Comparison of ENCODE assay signal across 24 cellular contexts in genomic region chr12:42459336-42459847, GRCh38.
DNase-seq lines count a peak whose midpoint lies in the region; ATAC-seq, FAIRE-seq and TF ChIP-seq lines count a peak whose summit lies in the region.
"Had no signal": no experiment of that assay in that cellular context is flagged by ENCODE, and none has a peak within 500 bp of the region (broad histone marks: within the 10 kb centered on the region; RNA-seq: fewer than 3 reads in every experiment).

No MANE protein-coding gene starts in this region.

- peak; percentile 76 for ATAC-seq in WTC11

- no peak for TF ChIP-seq POLR2A in esophagus muscularis mucosa (IDR thresholded peaks at IDR 0.05; ENCODE audit: low read depth)

- H3K4me1 Mint-ChIP-seq in WTC11, result peaks cover 48% of the 10 kb centered on the region
- no peaks in the 10 kb centered on the region for H3K4me1 Mint-ChIP-seq in mesothelial cell of epicardium
- no peaks in the 10 kb centered on the region for H3K4me1 Mint-ChIP-seq in CD8-positive, alpha-beta memory T cell
- H3K4me1 Mint-ChIP-seq: CD4-positive, CD25-positive, alpha-beta regulatory T cell had no signal

- H3K27me3 ChIP-seq in cardiac muscle cell, result no peaks in the 10 kb centered on the region
- H3K27me3 ChIP-seq in left ventricle myocardium inferior (ENCODE audit: low read depth), result no peaks in the 10 kb centered on the region
- no peaks in the 10 kb centered on the region for H3K27me3 ChIP-seq in esophagus muscularis mucosa
- H3K27me3 ChIP-seq in CD8-positive, alpha-beta memory T cell (ENCODE audit: insufficient read depth, low read length, poor library complexity, severe bottlenecking), result no peaks in the 10 kb centered on the region
- H3K27me3 ChIP-seq: BLaER1, MG63 had no signal

- H3K9me3 Mint-ChIP-seq in WTC11 (no peaks in the 10 kb centered on the region), mesothelial cell of epicardium (no peaks in the 10 kb centered on the region)
- no peaks in the 10 kb centered on the region for H3K9me3 Mint-ChIP-seq in CD8-positive, alpha-beta memory T cell
- H3K9me3 Mint-ChIP-seq: CD4-positive, CD25-positive, alpha-beta regulatory T cell had no signal

- POLR2A ChIA-PET in WTC11 (lab: Charles Lee), result interaction anchor here (0.8 kb wide), 1 partner anchor 17 kb away, joined by 3 read pairs; no protein-coding TSS in a partner anchor
- POLR2A ChIA-PET in CD8-positive, alpha-beta memory T cell (lab: Charles Lee), result no interaction called here

- CTCF ChIA-PET in WTC11 (lab: Charles Lee), result interaction anchor here (0.8 to 1.3 kb wide), 4 partner anchors 13 to 110 kb away, joined by 3 to 6 read pairs (median 3); no protein-coding TSS in a partner anchor
- CTCF ChIA-PET in CD8-positive, alpha-beta memory T cell (lab: Charles Lee), result no interaction called here

- WGBS in esophagus muscularis mucosa, result 90% methylated on average over 12 of the region's 12 CpGs

- H3K36me3 Mint-ChIP-seq in WTC11, result peaks cover 33% of the 10 kb centered on the region
- H3K36me3 Mint-ChIP-seq in mesothelial cell of epicardium, result peaks cover 50% of the 10 kb centered on the region
- peaks cover 0 to 6% (median 0%) of the 10 kb centered on the region in 3 donors for H3K36me3 Mint-ChIP-seq in CD8-positive, alpha-beta memory T cell
- H3K36me3 Mint-ChIP-seq: CD4-positive, CD25-positive, alpha-beta regulatory T cell had no signal

- FAIRE-seq in GM19239 (lab: Jason Lieb, UNC), result no peak
- FAIRE-seq: GM12891, RCC 7860 had no signal

- H3K27ac ChIP-seq in cardiac muscle cell (peak overlapping the region; percentile 42), left ventricle myocardium inferior (replicated peaks) (no peak overlapping the region), esophagus muscularis mucosa (replicated peaks in 1 of 4) (no peak overlapping the region)
- no peak overlapping the region for H3K27ac ChIP-seq in CD8-positive, alpha-beta memory T cell (ENCODE audit: low read depth, low read length)
- H3K27ac ChIP-seq: BLaER1, SK-N-MC had no signal

- H3K27ac Mint-ChIP-seq in WTC11, result peak overlapping the region; percentile 60
- peak overlapping the region; percentile 25 for H3K27ac Mint-ChIP-seq in mesothelial cell of epicardium
- peak overlapping the region in 1 of 8 donors; percentile 21 for H3K27ac Mint-ChIP-seq in CD8-positive, alpha-beta memory T cell
- H3K27ac Mint-ChIP-seq: CD4-positive, CD25-positive, alpha-beta regulatory T cell had no signal

- H3K27me3 Mint-ChIP-seq in WTC11 (ENCODE audit: low read depth) (peaks cover 8% of the 10 kb centered on the region), mesothelial cell of epicardium (ENCODE audit: low read depth) (no peaks in the 10 kb centered on the region)
- peaks cover 3 to 13% of the 10 kb centered on the region in 2 donors for H3K27me3 Mint-ChIP-seq in CD8-positive, alpha-beta memory T cell
- H3K27me3 Mint-ChIP-seq: CD4-positive, CD25-positive, alpha-beta regulatory T cell had no signal

- intact Hi-C loops in left ventricle myocardium inferior (cut with micrococcal nuclease) (no loop called here), esophagus muscularis mucosa (cut with DNase I) (no loop called here)

- DNase-seq in cardiac muscle cell (ENCODE audit: low read depth in 1 of 2, low spot score in 1 of 2) (no peak), left ventricle myocardium inferior (no peak), WTC11 (ENCODE audit: low spot score) (no peak), mesothelial cell of epicardium (ENCODE audit: low spot score in 2 of 2, unreplicated experiment in 2 of 2) (no peak), GM19239 (ENCODE audit: insufficient read length, low spot score) (no peak), epidermal melanocyte (ENCODE audit: insufficient read length, low spot score) (no peak), esophagus muscularis mucosa (ENCODE audit: extremely low spot score) (no peak)
- DNase-seq in CD8-positive, alpha-beta memory T cell, result no peak
- DNase-seq: CD4-positive, CD25-positive, alpha-beta regulatory T cell; DMS53; GF-D8; H7; KBM-7; MG63; NCI-H2029; NCI-H446 treated with DMSO at 0.1 percent for 48 hours; NCI-H526; NCI-H82; OCI-M1; SIG-M5 had no signal

- H3K4me1 ChIP-seq in cardiac muscle cell (ENCODE audit: low read depth) (peaks cover 4% of the 10 kb centered on the region), left ventricle myocardium inferior (peaks cover 9% of the 10 kb centered on the region), esophagus muscularis mucosa (peaks cover 0 to 4% (median 0%) of the 10 kb centered on the region in 4 donors)
- H3K4me1 ChIP-seq in CD8-positive, alpha-beta memory T cell (ENCODE audit: insufficient read depth, low read length), result no peaks in the 10 kb centered on the region
- H3K4me1 ChIP-seq: BLaER1 had no signal

- H3K9me3 ChIP-seq in cardiac muscle cell (ENCODE audit: low read depth), result no peaks in the 10 kb centered on the region
- no peaks in the 10 kb centered on the region for H3K9me3 ChIP-seq in left ventricle myocardium inferior (replicated peaks)
- H3K9me3 ChIP-seq in esophagus muscularis mucosa, result no peaks in the 10 kb centered on the region
- H3K9me3 ChIP-seq in CD8-positive, alpha-beta memory T cell (ENCODE audit: low read length), result no peaks in the 10 kb centered on the region
- H3K9me3 ChIP-seq: MG63 had no signal

- TF ChIP-seq CTCF in cardiac muscle cell (IDR thresholded peaks at IDR 0.05; ENCODE audit: low read depth, low read length) (no peak), left ventricle myocardium inferior (IDR thresholded peaks at IDR 0.05; ENCODE audit: borderline replicate concordance) (no peak), WTC11 (IDR thresholded peaks at IDR 0.05) (no peak), mesothelial cell of epicardium (IDR thresholded peaks at IDR 0.05; ENCODE audit: unreplicated experiment) (no peak), esophagus muscularis mucosa (IDR thresholded peaks at IDR 0.05) (no peak)

- peak overlapping the region; percentile 45 for H3K4me3 Mint-ChIP-seq in WTC11
- H3K4me3 Mint-ChIP-seq in mesothelial cell of epicardium, result no peak overlapping the region
- H3K4me3 Mint-ChIP-seq in CD8-positive, alpha-beta memory T cell, result no peak overlapping the region
- H3K4me3 Mint-ChIP-seq: CD4-positive, CD25-positive, alpha-beta regulatory T cell had no signal

- peaks cover 73% of the 10 kb centered on the region for H3K36me3 ChIP-seq in cardiac muscle cell
- peaks cover 66% of the 10 kb centered on the region for H3K36me3 ChIP-seq in left ventricle myocardium inferior
- H3K36me3 ChIP-seq in esophagus muscularis mucosa, result peaks cover 18 to 71% (median 45%) of the 10 kb centered on the region in 4 donors
- H3K36me3 ChIP-seq in CD8-positive, alpha-beta memory T cell (ENCODE audit: insufficient read depth, low read length), result no peaks in the 10 kb centered on the region

- no peak for TF ChIP-seq EP300 in esophagus muscularis mucosa (IDR thresholded peaks at IDR 0.05)

- H3K4me3 ChIP-seq in cardiac muscle cell (no peak overlapping the region), left ventricle myocardium inferior (no peak overlapping the region), esophagus muscularis mucosa (no peak overlapping the region)
- H3K4me3 ChIP-seq in CD8-positive, alpha-beta memory T cell (ENCODE audit: low read length), result no peak overlapping the region
- H3K4me3 ChIP-seq: BLaER1, MG63, SK-N-MC had no signal

TF ChIP-seq in WTC11, 78 proteins besides CTCF, POLR2A, EP300 and RAD21 (continues in another document):
- no peak for TF ChIP-seq E2F1 (CRISPR knock-in tag; IDR thresholded peaks at IDR 0.05)
- no peak for TF ChIP-seq ARID4B (CRISPR knock-in tag; IDR thresholded peaks at IDR 0.05; ENCODE audit: borderline replicate concordance)
